ENCODE assay signal across 21 cellular contexts in genomic region chr3:153910387-153910786, GRCh38.
"Had no signal": no experiment of that assay in that cellular context is flagged by ENCODE, and none has a peak within 500 bp of the region (broad histone marks: within the 10 kb centered on the region; RNA-seq: fewer than 3 reads in every experiment).

No MANE protein-coding gene starts in this region.

- H3K9me3 ChIP-seq: gastroesophageal sphincter, heart left ventricle, tibial artery had no signal

- H3K27ac ChIP-seq: coronary artery, gastroesophageal sphincter, heart left ventricle, tibial artery had no signal

- FAIRE-seq: islet of Langerhans, small intestine had no signal

- H3K27me3 ChIP-seq: gastroesophageal sphincter, tibial artery had no signal

- H3K4me3 ChIP-seq: coronary artery, gastroesophageal sphincter, heart left ventricle, tibial artery had no signal

- ATAC-seq: activated naive CD8-positive, alpha-beta T cell treated with anti-CD3 and anti-CD28 coated beads, Interleukin-2, amount 50 U/mL, for 24 hours; activated T-cell treated with anti-CD3 and anti-CD28 coated beads, Interleukin-2, amount 50 U/mL, for 72 hours; gastroesophageal sphincter; heart left ventricle; left cardiac atrium; sciatic nerve; stimulated activated effector memory CD8-positive, alpha-beta T cell treated with anti-CD3 and anti-CD28 coated beads, Interleukin-12 subunit alpha, Interleukin-12 subunit beta, amount 100 ng/mL, for 72 hours; stimulated activated naive CD8-positive, alpha-beta T cell treated with anti-CD3 and anti-CD28 coated beads, Interleukin-15, amount 100 ng/mL, for 72 hours had no signal

- DNase-seq: activated CD4-positive, alpha-beta memory T cell treated with anti-CD3 and anti-CD28 coated beads for 36 hours; activated CD4-positive, alpha-beta T cell treated with anti-CD3 and anti-CD28 coated beads for 48 hours; activated effector memory CD4-positive, alpha-beta T cell treated with anti-CD3 and anti-CD28 coated beads, Interleukin-2, amount 50 U/mL, for 16 hours; activated naive CD4-positive, alpha-beta T cell treated with anti-CD3 and anti-CD28 coated beads, Interleukin-2, amount 50 U/mL, for 16 hours; activated naive CD8-positive, alpha-beta T cell treated with anti-CD3 and anti-CD28 coated beads, Interleukin-2, amount 50 U/mL, for 24 hours; activated T-cell treated with anti-CD3 and anti-CD28 coated beads, Interleukin-2, amount 50 U/mL, for 72 hours; cerebellar nuclear complex; endodermal cell; heart left ventricle; left cardiac atrium; nephron progenitor cell; occipital lobe; small intestine; stimulated activated CD4-positive, alpha-beta T cell treated with anti-CD3 and anti-CD28 coated beads, Interleukin-2, amount 100 ng/mL, for 24 hours; stimulated activated naive CD8-positive, alpha-beta T cell treated with anti-CD3 and anti-CD28 coated beads, Interleukin-15, amount 100 ng/mL, for 72 hours; tibial artery had no signal

- H3K36me3 ChIP-seq: gastroesophageal sphincter, heart left ventricle, tibial artery had no signal

- H3K4me1 ChIP-seq: gastroesophageal sphincter, heart left ventricle, tibial artery had no signal
